12 cellular contexts compared by ENCODE assay signal in the genomic region with DNA sequence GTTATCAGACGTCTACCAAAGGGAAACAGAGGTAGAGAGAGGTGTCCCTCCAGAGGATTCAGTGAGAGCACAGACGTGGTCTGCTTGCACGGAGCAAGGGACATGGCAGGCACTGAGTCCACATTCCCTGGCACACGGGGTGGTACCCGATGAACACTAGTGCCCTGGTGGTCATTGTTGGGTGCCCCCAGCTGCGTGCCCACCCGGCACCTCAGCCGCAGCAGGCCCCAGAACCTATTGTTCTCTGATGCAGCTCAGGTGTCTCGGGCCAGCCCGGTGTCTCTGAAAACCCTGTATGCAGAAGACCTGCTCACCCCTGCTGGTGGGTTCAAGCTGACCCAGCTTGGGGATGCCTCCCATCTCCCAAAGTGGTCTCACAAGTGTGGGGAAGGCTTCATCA. TPM values are rescaled to one million over a fixed set of nuclear protein-coding genes. Genes with fewer than 3 reads are reported as not detected.
"Had no signal": no experiment of that assay in that cellular context is flagged by ENCODE, and none has a peak within 500 bp of the region (broad histone marks: within the 10 kb centered on the region; RNA-seq: fewer than 3 reads in every experiment).

No MANE protein-coding gene starts in this region.

- H3K4me1 ChIP-seq: HAP-1 had no signal

- FAIRE-seq: HTR-8/SVneo had no signal

- H3K4me3 ChIP-seq: GM23248, HAP-1 had no signal

- H2AFZ ChIP-seq: GM23248 had no signal

- H3K9me3 ChIP-seq: HAP-1 had no signal

- H3K27ac ChIP-seq: GM23248, HL-60 had no signal

- DNase-seq: GM23248, GOT3, H7, HFFc6, KG1 had no signal

- H3K9ac ChIP-seq: GM23248 had no signal

- ATAC-seq: HCT116 had no signal

RNA-seq across cellular contexts. Expression of a gene that starts 35.3 kb away (rescaled TPM):
- total RNA-seq: H4, HT-29 had no signal
- polyA plus RNA-seq: IgD-negative memory B cell had no signal
